Comparison of ENCODE assay signal across 15 cellular contexts in genomic region chr22:40058265-40058664, GRCh38.
DNase-seq lines count a peak whose midpoint lies in the region; ATAC-seq, FAIRE-seq and TF ChIP-seq lines count a peak whose summit lies in the region.
"Had no signal": no experiment of that assay in that cellular context is flagged by ENCODE, and none has a peak within 500 bp of the region (broad histone marks: within the 10 kb centered on the region; RNA-seq: fewer than 3 reads in every experiment).

No MANE protein-coding gene starts in this region.

- CTCF ChIA-PET in H1 (lab: Charles Lee; ENCODE audit: partially characterized antibody), result interaction anchor here (1.1 kb wide), 1 partner anchor 9 kb away, joined by 5 read pairs; no protein-coding TSS in a partner anchor

- no peak overlapping the region for H2BK20ac ChIP-seq in H1 (ENCODE audit: low read length)

- H2BK120ac ChIP-seq in H1 (replicated peaks; ENCODE audit: low read depth, low read length), result no peak overlapping the region

- H3K9me3 ChIP-seq in H1 (ENCODE audit: insufficient read depth in 2 of 2, low read depth in 1 of 2, low read length in 1 of 2) (no peaks in the 10 kb centered on the region), osteoblast (ENCODE audit: low read depth, low read length) (no peaks in the 10 kb centered on the region)

- H2AFZ ChIP-seq in H1 (ENCODE audit: low read length), result no peak overlapping the region
- H2AFZ ChIP-seq in osteoblast (ENCODE audit: low read length), result no peak overlapping the region

- H4K5ac ChIP-seq in H1 (ENCODE audit: insufficient read length, low read depth, low read length), result no peak overlapping the region

- 87% methylated on average over 5 of the region's 5 CpGs; no CpG with 5 or more reads in 1 of the 2 experiments for WGBS in H1 (ENCODE audit: extremely low coverage in 1 of 2, insufficient coverage in 1 of 2, insufficient read length in 1 of 2, insufficient replicate concordance in 2 of 2, low coverage in 1 of 2, low lambda C conversion rate in 2 of 2, missing lambda C conversion rate in 1 of 2), 2 experiments

- no peak overlapping the region for H2BK12ac ChIP-seq in H1 (ENCODE audit: low read depth, low read length)

- H3K27me3 ChIP-seq in H1 (replicated peaks in 1 of 4; ENCODE audit: control insufficient read depth in 3 of 4, extremely low read depth in 1 of 4, insufficient read depth in 3 of 4, low read length in 3 of 4), result no peaks in the 10 kb centered on the region
- peaks cover 4% of the 10 kb centered on the region for H3K27me3 ChIP-seq in osteoblast (ENCODE audit: insufficient read depth, low read length)

- no peak overlapping the region for H3K23ac ChIP-seq in H1 (ENCODE audit: insufficient read length)

- H2AK5ac ChIP-seq in H1 (ENCODE audit: low read depth, low read length), result no peak overlapping the region

- H2BK5ac ChIP-seq in H1 (ENCODE audit: low read depth, low read length), result 0 out of 2 replicates have a peak overlapping the region, but pooled peaks have one; percentile 3

- no peak for TF ChIP-seq EP300 in H1 (IDR thresholded peaks at IDR 0.05; ENCODE audit: borderline replicate concordance in 1 of 2, low read depth in 2 of 2, low read length in 2 of 2)

- H3K18ac ChIP-seq in H1 (ENCODE audit: extremely low read depth, low read length), result no peak overlapping the region

- TF ChIP-seq POLR2A in H1 (IDR thresholded peaks at IDR 0.05; ENCODE audit: control extremely low read depth in 1 of 2, low read depth in 2 of 2, low read length in 2 of 2), result no peak

- TF ChIP-seq CTCF in H1 (IDR thresholded peaks at IDR 0.05; ENCODE audit: control extremely low read depth in 1 of 3, insufficient read depth in 1 of 3, low read depth in 1 of 3, low read length in 3 of 3), result no peak
- TF ChIP-seq CTCF in osteoblast (IDR thresholded peaks at IDR 0.05; ENCODE audit: extremely low read depth, low read depth, low read length), result no peak

- H3K14ac ChIP-seq in H1 (ENCODE audit: insufficient read length), result no peak overlapping the region

- DNase-seq in DMS53 (lab: John Stamatoyannopoulos, UW), result peak; percentile 24
- DNase-seq in DMS53 treated with DMSO at 0.1 percent for 48 hours (lab: John Stamatoyannopoulos, UW; ENCODE audit: unreplicated experiment), result no peak
- DNase-seq in activated CD4-positive, alpha-beta T cell treated with anti-CD3 and anti-CD28 coated beads, Interleukin-2, amount 50 U/mL, for 4 hours, result peak; percentile 12 to 23
- no peak for DNase-seq in H1 (ENCODE audit: low read depth in 1 of 2, low spot score in 2 of 2)
- DNase-seq in stimulated activated CD8-positive, alpha-beta memory T cell treated with anti-CD3 and anti-CD28 coated beads, Interleukin-15, amount 100 ng/mL, for 48 hours (ENCODE audit: low read depth in 2 of 2), result peak; percentile 32 to 36
- DNase-seq in osteoblast (ENCODE audit: insufficient read length, low spot score, missing footprints), result no peak
- DNase-seq in RKO (ENCODE audit: low spot score), result no peak
- DNase-seq: IMR-90, nucleus accumbens, SHP77 treated with DMSO at 0.1 percent for 48 hours, trophoblast cell had no signal

- no peak overlapping the region for H2BK15ac ChIP-seq in H1 (ENCODE audit: low read length)

- H3K56ac ChIP-seq in H1 (replicated peaks; ENCODE audit: insufficient read length, low read depth, low read length), result no peak overlapping the region

- FAIRE-seq in H1 (lab: Jason Lieb, UNC), result no peak
- FAIRE-seq: bronchial epithelial cell, keratinocyte had no signal

- H3K23me2 ChIP-seq in H1 (ENCODE audit: low read depth, low read length), result no peaks in the 10 kb centered on the region

- no peak overlapping the region for H3K9ac ChIP-seq in H1 (replicated peaks in 1 of 4; ENCODE audit: extremely low read depth in 1 of 4, low read depth in 3 of 4, low read length in 3 of 4)

- no peaks in the 10 kb centered on the region for H3K36me3 ChIP-seq in H1 (ENCODE audit: control insufficient read depth in 2 of 4, insufficient read depth in 4 of 4, low read length in 3 of 4)
- H3K36me3 ChIP-seq in osteoblast (ENCODE audit: insufficient read depth, low read length), result no peaks in the 10 kb centered on the region

- no peak for TF ChIP-seq RAD21 in H1 (IDR thresholded peaks at IDR 0.05 in 1 of 2, conservative IDR thresholded peaks at IDR 0.05 in 1 of 2; ENCODE audit: low read depth in 2 of 2, low read length in 2 of 2)

- H3K4me2 ChIP-seq in H1 (ENCODE audit: insufficient read depth in 1 of 2, low read depth in 2 of 2, low read length in 2 of 2) (0 out of 4 replicates have a peak overlapping the region, but pooled peaks of 1 of the 2 experiments have one; percentile 16), osteoblast (ENCODE audit: insufficient read depth, low read length) (no peak overlapping the region)

- H3K79me2 ChIP-seq in H1 (ENCODE audit: control insufficient read depth in 1 of 2, insufficient read depth in 2 of 2, low read length in 2 of 2) (peaks cover 0 to 55% of the 10 kb centered on the region in 2 experiments; a peak in 2 of 4 replicates), osteoblast (ENCODE audit: insufficient read depth, low read length) (peaks cover 2% of the 10 kb centered on the region)

- H4K8ac ChIP-seq in H1 (ENCODE audit: extremely low read depth, insufficient read depth, low read length), result no peak overlapping the region

- H3K4me3 ChIP-seq in H1 (ENCODE audit: extremely low read depth in 1 of 4, insufficient read depth in 2 of 4, low read depth in 3 of 4, low read length in 4 of 4) (no peak overlapping the region), osteoblast (ENCODE audit: insufficient read depth, low read length) (no peak overlapping the region)

- H3K79me1 ChIP-seq in H1 (ENCODE audit: low read depth, low read length), result no peaks in the 10 kb centered on the region

- no peak for ATAC-seq in HG03432 (IDR thresholded peaks at IDR 0.05; ENCODE audit: unreplicated experiment)

- no peak overlapping the region for H4K91ac ChIP-seq in H1 (replicated peaks; ENCODE audit: insufficient read length, low read length)

- no peak overlapping the region for H3K4ac ChIP-seq in H1 (replicated peaks; ENCODE audit: insufficient read length, low read depth, low read length)

- H4K20me1 ChIP-seq in H1 (replicated peaks in 1 of 2; ENCODE audit: control insufficient read depth in 1 of 2, insufficient read depth in 2 of 2, low read length in 2 of 2) (peaks cover 3 to 5% of the 10 kb centered on the region in 2 experiments), osteoblast (ENCODE audit: insufficient read depth, low read length) (peaks cover 29% of the 10 kb centered on the region)

- H3K4me1 ChIP-seq in H1 (replicated peaks in 1 of 4; ENCODE audit: control insufficient read depth in 3 of 4, insufficient read depth in 4 of 4, low read length in 3 of 4) (peaks cover 5 to 24% (median 10%) of the 10 kb centered on the region in 4 experiments), osteoblast (ENCODE audit: insufficient read depth, low read length) (no peaks in the 10 kb centered on the region)

- POLR2A ChIA-PET in H1 (lab: Charles Lee; ENCODE audit: partially characterized antibody), result interaction anchor here (0.7 kb wide), 1 partner anchor 13 kb away, joined by 3 read pairs; no protein-coding TSS in a partner anchor

- H3K27ac ChIP-seq in H1 (ENCODE audit: low read depth, low read length) (no peak overlapping the region), osteoblast (ENCODE audit: low read depth, low read length) (no peak overlapping the region)
- H3K27ac ChIP-seq: 22Rv1 had no signal

TF ChIP-seq in H1, 55 proteins besides CTCF, POLR2A, EP300 and RAD21:
- TF ChIP-seq TEAD4 (IDR thresholded peaks at IDR 0.05; ENCODE audit: low read depth, low read length) (no peak), E2F6 (IDR thresholded peaks at IDR 0.05) (no peak), POLR2AphosphoS5 (IDR thresholded peaks at IDR 0.05; ENCODE audit: low read depth, low read length) (no peak), SUZ12 (IDR thresholded peaks at IDR 0.05; ENCODE audit: low read length) (no peak), BACH1 (IDR thresholded peaks at IDR 0.05; ENCODE audit: low read length) (no peak), CHD2 (IDR thresholded peaks at IDR 0.05; ENCODE audit: low read length) (no peak), SP2 (IDR thresholded peaks at IDR 0.05; ENCODE audit: low read length) (no peak), MAX (IDR thresholded peaks at IDR 0.05) (no peak), SP1 (IDR thresholded peaks at IDR 0.05; ENCODE audit: low read depth, low read length) (no peak), SIX5 (IDR thresholded peaks at IDR 0.05; ENCODE audit: low read depth, low read length) (no peak), KDM1A (IDR thresholded peaks at IDR 0.05; ENCODE audit: borderline replicate concordance, low read length) (no peak), SAP30 (IDR thresholded peaks at IDR 0.05; ENCODE audit: insufficient read depth, insufficient replicate concordance, low read length) (no peak), CHD1 (IDR thresholded peaks at IDR 0.05; ENCODE audit: low read depth, low read length) (no peak), POU5F1 (IDR thresholded peaks at IDR 0.05; ENCODE audit: low read depth, low read length) (no peak), HDAC2 (IDR thresholded peaks at IDR 0.05; ENCODE audit: borderline replicate concordance in 1 of 2, low read depth in 2 of 2, low read length in 2 of 2) (no peak), CEBPB (IDR thresholded peaks at IDR 0.05; ENCODE audit: low read depth, low read length) (no peak), CBX8 (IDR thresholded peaks at IDR 0.05; ENCODE audit: borderline replicate concordance, low read depth, low read length) (no peak), CBX5 (IDR thresholded peaks at IDR 0.05; ENCODE audit: low read depth, low read length) (no peak), ASH2L (IDR thresholded peaks at IDR 0.05; ENCODE audit: low read length) (no peak), SP4 (IDR thresholded peaks at IDR 0.05; ENCODE audit: low read length) (no peak)

Comparison
In these comparisons a context has a peak if more than half of its experiments do, and no peak if none do; other contexts are left out.
1. DNase-seq: peak in DMS53 (single experiment), activated CD4-positive, alpha-beta T cell treated with anti-CD3 and anti-CD28 coated beads, Interleukin-2, amount 50 U/mL, for 4 hours (2 of 2) and stimulated activated CD8-positive, alpha-beta memory T cell treated with anti-CD3 and anti-CD28 coated beads, Interleukin-15, amount 100 ng/mL, for 48 hours (2 of 2); none in DMS53 treated with DMSO at 0.1 percent for 48 hours (single experiment), H1 (0 of 2), osteoblast (single experiment) and RKO (single experiment).